In genomic region chr6:47552319-47552718, GRCh38 we compare ENCODE assay signal across 25 cellular contexts.
"Had no signal": no experiment of that assay in that cellular context is flagged by ENCODE, and none has a peak within 500 bp of the region (broad histone marks: within the 10 kb centered on the region; RNA-seq: fewer than 3 reads in every experiment).

No MANE protein-coding gene starts in this region.

- DNase-seq: colonic mucosa; cortex of kidney; effector CD8-positive, alpha-beta T cell; effector memory CD8-positive, alpha-beta T cell; endodermal cell; erythroblast; esophagus squamous epithelium; foreskin fibroblast; foreskin melanocyte; gastrocnemius medialis; glutamatergic neuron; head of caudate nucleus; heart right ventricle; hippocampal formation; left cardiac atrium; left lung; left ventricle myocardium superior; lower lobe of right lung; mesendoderm; midbrain had no signal

- H3K4me1 ChIP-seq: colonic mucosa, esophagus squamous epithelium, gastrocnemius medialis, heart right ventricle, left lung, lower lobe of right lung had no signal

- H3K36me3 ChIP-seq: colonic mucosa, left lung had no signal

- H3K9me3 ChIP-seq: colonic mucosa, gastrocnemius medialis had no signal

- H3K27me3 ChIP-seq: colonic mucosa, esophagus squamous epithelium, gastrocnemius medialis, heart right ventricle, left lung had no signal

- H3K27ac Mint-ChIP-seq: dendritic cell treated with granulocyte-macrophage colony-stimulating factor and Interleukin-4, amounts not matched to agents 40 ng/mL and 50 ng/mL, for 4 days; endodermal cell had no signal

- H3K4me3 Mint-ChIP-seq: dendritic cell treated with granulocyte-macrophage colony-stimulating factor and Interleukin-4, amounts not matched to agents 40 ng/mL and 50 ng/mL, for 4 days; effector memory CD8-positive, alpha-beta T cell; endodermal cell had no signal

- H3K4me3 ChIP-seq: colonic mucosa, esophagus squamous epithelium, gastrocnemius medialis, heart right ventricle, left lung, lower lobe of right lung had no signal

- H3K27ac ChIP-seq: colonic mucosa, epithelial cell of prostate, esophagus squamous epithelium, gastrocnemius medialis, heart right ventricle, left lung, lower lobe of right lung had no signal

- FAIRE-seq: endometrium, keratinocyte had no signal

- H3K4me1 Mint-ChIP-seq: endodermal cell had no signal

- H3K27me3 Mint-ChIP-seq: dendritic cell treated with granulocyte-macrophage colony-stimulating factor and Interleukin-4, amounts not matched to agents 40 ng/mL and 50 ng/mL, for 4 days; effector memory CD8-positive, alpha-beta T cell had no signal

- ATAC-seq: effector memory CD8-positive, alpha-beta T cell; esophagus mucosa; gastrocnemius medialis; heart right ventricle; left cardiac atrium; left lung; left ventricle myocardium superior; lower lobe of right lung had no signal
